ENCODE assay signal across 9 cellular contexts in the genomic region with DNA sequence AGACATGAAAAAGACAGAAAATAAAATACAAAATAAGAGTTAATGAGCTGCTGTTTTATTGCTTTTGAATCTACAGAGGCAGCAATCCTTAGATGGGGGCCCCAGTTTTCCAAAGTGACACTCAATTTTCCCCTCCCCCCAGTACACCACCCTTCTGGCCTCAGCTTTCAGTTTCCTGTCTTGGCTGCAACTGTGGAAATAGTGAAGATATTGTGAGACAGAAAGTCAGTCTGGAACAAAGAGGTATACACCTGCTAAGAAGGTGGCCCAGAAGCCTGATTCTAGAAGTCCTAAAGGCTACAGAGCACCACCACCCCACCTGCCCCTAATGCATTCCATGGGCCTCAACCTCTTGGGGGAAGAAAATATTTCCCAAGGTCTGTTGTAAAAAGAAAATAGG. TPM values are rescaled to one million over a fixed set of nuclear protein-coding genes. Genes with fewer than 3 reads are reported as not detected.
DNase-seq lines count a peak whose midpoint lies in the region; ATAC-seq and TF ChIP-seq lines count a peak whose summit lies in the region.
"Had no signal": no experiment of that assay in that cellular context is flagged by ENCODE, and none has a peak within 500 bp of the region (broad histone marks: within the 10 kb centered on the region; RNA-seq: fewer than 3 reads in every experiment).

No MANE protein-coding gene starts in this region.

- H3K4me2 ChIP-seq in neural progenitor cell, result peak overlapping the region; percentile 73

- peaks cover 0 to 3% of the 10 kb centered on the region in 2 donors for H3K4me1 ChIP-seq in breast epithelium
- H3K4me1 ChIP-seq in neural progenitor cell, result peaks cover 19% of the 10 kb centered on the region

- H3K9me3 Mint-ChIP-seq in neural progenitor cell, result no peaks in the 10 kb centered on the region

- TF ChIP-seq CTCF in GM12865 (IDR thresholded peaks at IDR 0.05; ENCODE audit: insufficient read depth, low read depth, low read length, missing control alignments) (no peak), breast epithelium (IDR thresholded peaks at IDR 0.05) (no peak), neural progenitor cell (IDR thresholded peaks at IDR 0.05) (no peak)

- H3K4me3 ChIP-seq in GM12865 (ENCODE audit: low read depth, low read length), result no peak overlapping the region
- no peak overlapping the region for H3K4me3 ChIP-seq in breast epithelium
- H3K4me3 ChIP-seq in neural progenitor cell, result peak overlapping the region; percentile 38

- H3K27me3 Mint-ChIP-seq in neural progenitor cell (ENCODE audit: insufficient read depth, low read depth), result peaks cover 4% of the 10 kb centered on the region

- no peaks in the 10 kb centered on the region for H3K36me3 ChIP-seq in breast epithelium
- H3K36me3 ChIP-seq in neural progenitor cell, result no peaks in the 10 kb centered on the region

- peaks cover 51% of the 10 kb centered on the region for H3K4me1 Mint-ChIP-seq in neural progenitor cell

- peak overlapping the region; percentile 87 for H3K4me3 Mint-ChIP-seq in neural progenitor cell

- H3K27ac ChIP-seq in breast epithelium (peak overlapping the region; percentile 81 to 92), neural progenitor cell (no peak overlapping the region), substantia nigra (ENCODE audit: low read depth, low read length, poor library complexity, severe bottlenecking) (no peak overlapping the region)

- no peak for TF ChIP-seq POLR2A in breast epithelium (IDR thresholded peaks at IDR 0.05)

- DNase-seq in GM12865 (ENCODE audit: low read depth), result peak; percentile 45
- peak; percentile 53 for DNase-seq in M059J (ENCODE audit: low read depth)
- no peak for DNase-seq in breast epithelium (ENCODE audit: low spot score in 2 of 2)
- no peak for DNase-seq in neural progenitor cell (ENCODE audit: low spot score)
- DNase-seq in substantia nigra (lab: John Stamatoyannopoulos, UW), result no peak
- no peak for DNase-seq in inferior parietal cortex (ENCODE audit: extremely low spot score)
- DNase-seq in GDM1 (lab: John Stamatoyannopoulos, UW), result no peak
- DNase-seq: activated CD8-positive, alpha-beta memory T cell treated with anti-CD3 and anti-CD28 coated beads, Interleukin-2, amount 50 U/mL, for 48 hours had no signal

- peaks cover 6% of the 10 kb centered on the region for H3F3A ChIP-seq in neural progenitor cell (ENCODE audit: low read depth)

- ATAC-seq in HG02981 (IDR thresholded peaks at IDR 0.05; ENCODE audit: unreplicated experiment), result no peak

- H3K27me3 ChIP-seq in breast epithelium (no peaks in the 10 kb centered on the region), neural progenitor cell (no peaks in the 10 kb centered on the region)

- H3K9ac ChIP-seq in neural progenitor cell, result no peak overlapping the region

- no peaks in the 10 kb centered on the region for H3K9me3 ChIP-seq in breast epithelium
- H3K9me3 ChIP-seq in neural progenitor cell (ENCODE audit: low read depth), result no peaks in the 10 kb centered on the region

- H3K36me3 Mint-ChIP-seq in neural progenitor cell, result peaks cover 3% of the 10 kb centered on the region

- H3K27ac Mint-ChIP-seq in neural progenitor cell, result no peak overlapping the region

- intact Hi-C loops in breast epithelium (cut with DNase I; ENCODE audit: low total_unique reads), result no loop called here

- H3K79me2 ChIP-seq in neural progenitor cell (ENCODE audit: low read depth), result no peaks in the 10 kb centered on the region

- H2AFZ ChIP-seq in neural progenitor cell (replicated peaks), result no peak overlapping the region

- H4K20me1 ChIP-seq in neural progenitor cell (ENCODE audit: low read depth), result no peaks in the 10 kb centered on the region

RNA-seq across cellular contexts. Expression of a gene that starts 1.1 kb away (rescaled TPM):
- 6.1 and 8.3 TPM in 2 replicates for total RNA-seq in M059J (2014; rRNA removed; shearing (Covaris generic))
- total RNA-seq in breast epithelium (10 to 100 TPM in 2 of 3 donors, 1 to 10 TPM in 1; 7.4 to 13.9 (median 13.8) TPM), neural progenitor cell (ENCODE audit: low replicate concordance) (3.8 and 11.3 TPM in 2 replicates)

RNA-seq across cellular contexts. Expression of a gene that starts 10.2 kb away (rescaled TPM):
- total RNA-seq in M059J (2014; rRNA removed; shearing (Covaris generic)), result 37.3 and 54.2 TPM in 2 replicates
- total RNA-seq in breast epithelium (1 to 10 TPM; 6.9 to 9.7 (median 7.4) TPM), neural progenitor cell (ENCODE audit: low replicate concordance) (26.1 and 26.4 TPM in 2 replicates)

RNA-seq across cellular contexts. Expression of a gene that starts 20.1 kb away (rescaled TPM):
- total RNA-seq in M059J (2014; rRNA removed; shearing (Covaris generic)), result 13.1 and 20.5 TPM in 2 replicates
- total RNA-seq in breast epithelium (1 to 10 TPM in 2 of 3 donors, under 1 TPM in 1; 0.32 to 3.6 (median 2.2) TPM), neural progenitor cell (ENCODE audit: low replicate concordance) (31.6 and 47.1 TPM in 2 replicates)

RNA-seq across cellular contexts. Expression of a gene that starts 38.4 kb away (rescaled TPM):
- 5.9 and 10.3 TPM in 2 replicates for total RNA-seq in M059J (2014; rRNA removed; shearing (Covaris generic))
- total RNA-seq in breast epithelium (10 to 100 TPM; 29.5 to 34.0 (median 33.4) TPM), neural progenitor cell (ENCODE audit: low replicate concordance) (2.4 and 13.7 TPM in 2 replicates)

Comparison
In these comparisons a context has a peak if more than half of its experiments do, and no peak if none do; other contexts are left out.
1. DNase-seq: peak in GM12865 (single experiment) and M059J (single experiment); none in breast epithelium (0 of 2), neural progenitor cell (single experiment), substantia nigra (0 of 49), inferior parietal cortex (single experiment) and GDM1 (single experiment).
2. H3K27ac ChIP-seq: peak in breast epithelium (2 of 2); none in neural progenitor cell (single experiment) and substantia nigra (single experiment).